In genomic region chr9:36458430-36458915, GRCh38 we compare ENCODE assay signal across 8 cellular contexts. TPM values are rescaled to one million over a fixed set of nuclear protein-coding genes. Genes with fewer than 3 reads are reported as not detected.
DNase-seq lines count a peak whose midpoint lies in the region; ATAC-seq, FAIRE-seq and TF ChIP-seq lines count a peak whose summit lies in the region.
"Not testable (repeated sequence)": the region's sequence is repeated elsewhere in the genome, so short reads cannot be mapped to it uniquely, and the experiment has no call there.

No MANE protein-coding gene starts in this region.

- TF ChIP-seq POLR2A in GM12892 (IDR thresholded peaks at IDR 0.05; ENCODE audit: low read depth, low read length): not testable (repeated sequence)

- H3K36me3 ChIP-seq in effector memory CD4-positive, alpha-beta T cell (ENCODE audit: control insufficient read depth, insufficient read depth, low read length): not testable (repeated sequence)

- not testable (repeated sequence) for H3K27me3 Mint-ChIP-seq in activated T-cell treated with anti-CD3 and anti-CD28 coated beads, Interleukin-2, amount 50 U/mL, for 4 hours (ENCODE audit: low read depth)

- not testable (repeated sequence) for H3K4me3 ChIP-seq in effector memory CD4-positive, alpha-beta T cell (ENCODE audit: insufficient read depth, low read depth, low read length, poor library complexity, severe bottlenecking)

- H3K4me1 Mint-ChIP-seq in activated T-cell treated with anti-CD3 and anti-CD28 coated beads, Interleukin-2, amount 50 U/mL, for 4 hours (ENCODE audit: low read depth): peaks cover 65% of the 10 kb centered on the region

- peak overlapping the region; percentile 16 for H3K27ac ChIP-seq in effector memory CD4-positive, alpha-beta T cell (ENCODE audit: insufficient read depth, low read length, poor library complexity, severe bottlenecking)

- H3K27me3 ChIP-seq in effector memory CD4-positive, alpha-beta T cell (replicated peaks; ENCODE audit: control insufficient read depth, insufficient read depth, low read length, poor library complexity, severe bottlenecking): not testable (repeated sequence)

- H3K9me3 Mint-ChIP-seq in activated T-cell treated with anti-CD3 and anti-CD28 coated beads, Interleukin-2, amount 50 U/mL, for 4 hours: not testable (repeated sequence)

- FAIRE-seq in GM12892 (lab: Jason Lieb, UNC): peak; percentile 62

- ATAC-seq in HG02571 (IDR thresholded peaks at IDR 0.05; ENCODE audit: unreplicated experiment): peak; percentile 53
- peak; percentile 67 for ATAC-seq in HG03571 (IDR thresholded peaks at IDR 0.05; ENCODE audit: unreplicated experiment)
- peak; percentile 24 to 26 for ATAC-seq in activated CD4-positive, CD25-positive, alpha-beta regulatory T cell treated with anti-CD3 and anti-CD28 coated beads, Interleukin-2, amount 50 U/mL, for 24 hours
- peak; percentile 78 to 79 for ATAC-seq in activated T-cell treated with anti-CD3 and anti-CD28 coated beads, Interleukin-2, amount 50 U/mL, for 4 hours
- ATAC-seq in stimulated activated naive CD8-positive, alpha-beta T cell treated with anti-CD3 and anti-CD28 coated beads, Interleukin-15, Interleukin-2, amounts not matched to agents 100 U/mL and 50 U/mL, for 24 hours: peak; percentile 64

- H3K4me3 Mint-ChIP-seq in activated T-cell treated with anti-CD3 and anti-CD28 coated beads, Interleukin-2, amount 50 U/mL, for 4 hours: peak overlapping the region; percentile 58

- not testable (repeated sequence) for DNase-seq in GM12892 (ENCODE audit: insufficient read length)
- DNase-seq in activated T-cell treated with anti-CD3 and anti-CD28 coated beads, Interleukin-2, amount 50 U/mL, for 4 hours: peak; percentile 35
- peak; percentile 31 to 64 (median 36) for DNase-seq in effector memory CD4-positive, alpha-beta T cell
- DNase-seq in stimulated activated CD4-positive, alpha-beta T cell treated with anti-CD3 and anti-CD28 coated beads, Interleukin-2, amount 100 ng/mL, for 24 hours: peak; percentile 65 to 72
- DNase-seq in stimulated activated naive CD8-positive, alpha-beta T cell treated with anti-CD3 and anti-CD28 coated beads, Interleukin-15, Interleukin-2, amounts not matched to agents 100 U/mL and 50 U/mL, for 24 hours: peak; percentile 77

- H3K4me1 ChIP-seq in effector memory CD4-positive, alpha-beta T cell (ENCODE audit: control insufficient read depth, insufficient read depth, low read length, poor library complexity, severe bottlenecking): peaks cover 22% of the 10 kb centered on the region

- not testable (repeated sequence) for H3K9me3 ChIP-seq in effector memory CD4-positive, alpha-beta T cell (ENCODE audit: control insufficient read depth, low read length)

- H3K36me3 Mint-ChIP-seq in activated T-cell treated with anti-CD3 and anti-CD28 coated beads, Interleukin-2, amount 50 U/mL, for 4 hours (ENCODE audit: insufficient read depth): not testable (repeated sequence)

RNA-seq across cellular contexts. Expression of gene RNF38, which starts 58.4 kb away (rescaled TPM):
- polyA plus RNA-seq in GM12892 (2012; ENCODE audit: missing spikeins): 14.8 TPM
- 10 to 100 TPM; 29.8 to 32.0 (median 31.7) TPM for total RNA-seq in activated T-cell treated with anti-CD3 and anti-CD28 coated beads, Interleukin-2, amount 50 U/mL, for 4 hours

Comparison
In these comparisons a context has a peak if more than half of its experiments do, and no peak if none do; other contexts are left out.
1. ATAC-seq: peak in every context shown above with its lines; median percentile 78 in activated T-cell treated with anti-CD3 and anti-CD28 coated beads, Interleukin-2, amount 50 U/mL, for 4 hours; 67 in HG03571; 64 in stimulated activated naive CD8-positive, alpha-beta T cell treated with anti-CD3 and anti-CD28 coated beads, Interleukin-15, Interleukin-2, amounts not matched to agents 100 U/mL and 50 U/mL, for 24 hours; 53 in HG02571; 25 in activated CD4-positive, CD25-positive, alpha-beta regulatory T cell treated with anti-CD3 and anti-CD28 coated beads, Interleukin-2, amount 50 U/mL, for 24 hours.